15 cellular contexts compared by ENCODE assay signal in genomic region chr6:436308-437041, GRCh38. TPM values are rescaled to one million over a fixed set of nuclear protein-coding genes. Genes with fewer than 3 reads are reported as not detected.
A peak's percentile ranks its signal among the peaks of the same experiment; 100 is the strongest.
DNase-seq lines count a peak whose midpoint lies in the region; ATAC-seq and TF ChIP-seq lines count a peak whose summit lies in the region.
"Had no signal": no experiment of that assay in that cellular context is flagged by ENCODE, and none has a peak within 500 bp of the region (broad histone marks: within the 10 kb centered on the region; RNA-seq: fewer than 3 reads in every experiment).

No MANE protein-coding gene starts in this region.

- H3K27ac ChIP-seq in gastroesophageal sphincter = no peak overlapping the region

- H3K4me3 ChIP-seq in gastroesophageal sphincter = no peak overlapping the region

- DNase-seq in A172 (ENCODE audit: low spot score) = peak; percentile 87
- DNase-seq in Caki2 (ENCODE audit: low read depth) = peak; percentile 72
- DNase-seq in D341Med (ENCODE audit: low spot score) = no peak
- no peak for DNase-seq in GM13976 (ENCODE audit: low spot score)
- DNase-seq: GDM1, kidney glomerular epithelial cell, NCI-H1436, NCI-H524 treated with DMSO at 0.1 percent for 48 hours, retina, substantia nigra had no signal

- H3K4me1 ChIP-seq in gastroesophageal sphincter = no peaks in the 10 kb centered on the region

- no peak for TF ChIP-seq EP300 in gastroesophageal sphincter (IDR thresholded peaks at IDR 0.05)

- no peaks in the 10 kb centered on the region for H3K9me3 ChIP-seq in gastroesophageal sphincter

- no peaks in the 10 kb centered on the region for H3K36me3 ChIP-seq in gastroesophageal sphincter

- TF ChIP-seq CTCF in gastroesophageal sphincter (IDR thresholded peaks at IDR 0.05) (no peak), GM13976 (IDR thresholded peaks at IDR 0.05; ENCODE audit: borderline replicate concordance, control extremely low read depth, extremely low read depth, insufficient read depth, missing control alignments) (no peak)

- 87 to 100% methylated on average over 3 to 11 of the region's 25 CpGs for WGBS in gastroesophageal sphincter (ENCODE audit: low coverage in 1 of 2), 2 donors

- in situ Hi-C loops in Caki2 (cut with HindIII; ENCODE audit: low pct_unique_long_range_greater_than_20kb, low sequenced_read_pairs) = no loop called here
- in situ Hi-C loops in GM13976 (cut with MboI; ENCODE audit: low sequenced_read_pairs, unreplicated experiment) = no loop called here

- H3K27me3 ChIP-seq in gastroesophageal sphincter = peaks cover under 1% of the 10 kb centered on the region

- TF ChIP-seq POLR2A in gastroesophageal sphincter (IDR thresholded peaks at IDR 0.05) = no peak

- ATAC-seq in SK-N-SH treated with all-trans-retinoic acid at 6 μM for 48 hours = peak; percentile 21; the same call in 2 of the 3 replicates
- ATAC-seq in gastroesophageal sphincter = peak; percentile 29
- no peak for ATAC-seq in HG02571 (IDR thresholded peaks at IDR 0.05; ENCODE audit: unreplicated experiment)
- ATAC-seq in HG03135 (IDR thresholded peaks at IDR 0.05; ENCODE audit: unreplicated experiment) = no peak
- ATAC-seq: naive thymus-derived CD4-positive, alpha-beta T cell had no signal

TF ChIP-seq in SK-N-SH treated with all-trans-retinoic acid at 6 μM for 48 hours, 23 proteins besides CTCF, POLR2A, EP300 and RAD21:
- TF ChIP-seq OSR1 (CRISPR knock-in tag; IDR thresholded peaks at IDR 0.05) (no peak), ZC3H10 (CRISPR knock-in tag; IDR thresholded peaks at IDR 0.05) (no peak), PPARA (CRISPR knock-in tag; IDR thresholded peaks at IDR 0.05; ENCODE audit: borderline replicate concordance) (no peak), GLIS3 (CRISPR knock-in tag; IDR thresholded peaks at IDR 0.05) (no peak), ZNF70 (CRISPR knock-in tag; IDR thresholded peaks at IDR 0.05) (no peak), TSHZ2 (CRISPR knock-in tag; IDR thresholded peaks at IDR 0.05) (no peak), CREB5 (CRISPR knock-in tag; IDR thresholded peaks at IDR 0.05; ENCODE audit: low read depth) (no peak), ZFP3 (CRISPR knock-in tag; IDR thresholded peaks at IDR 0.05) (no peak), ZNF8 (CRISPR knock-in tag; IDR thresholded peaks at IDR 0.05) (no peak), SNAI2 (CRISPR knock-in tag; IDR thresholded peaks at IDR 0.05) (no peak), ARNTL (CRISPR knock-in tag; IDR thresholded peaks at IDR 0.05; ENCODE audit: borderline replicate concordance, low read depth) (no peak), CSDC2 (CRISPR knock-in tag; IDR thresholded peaks at IDR 0.05) (no peak)
- TF ChIP-seq, protein P1, sequence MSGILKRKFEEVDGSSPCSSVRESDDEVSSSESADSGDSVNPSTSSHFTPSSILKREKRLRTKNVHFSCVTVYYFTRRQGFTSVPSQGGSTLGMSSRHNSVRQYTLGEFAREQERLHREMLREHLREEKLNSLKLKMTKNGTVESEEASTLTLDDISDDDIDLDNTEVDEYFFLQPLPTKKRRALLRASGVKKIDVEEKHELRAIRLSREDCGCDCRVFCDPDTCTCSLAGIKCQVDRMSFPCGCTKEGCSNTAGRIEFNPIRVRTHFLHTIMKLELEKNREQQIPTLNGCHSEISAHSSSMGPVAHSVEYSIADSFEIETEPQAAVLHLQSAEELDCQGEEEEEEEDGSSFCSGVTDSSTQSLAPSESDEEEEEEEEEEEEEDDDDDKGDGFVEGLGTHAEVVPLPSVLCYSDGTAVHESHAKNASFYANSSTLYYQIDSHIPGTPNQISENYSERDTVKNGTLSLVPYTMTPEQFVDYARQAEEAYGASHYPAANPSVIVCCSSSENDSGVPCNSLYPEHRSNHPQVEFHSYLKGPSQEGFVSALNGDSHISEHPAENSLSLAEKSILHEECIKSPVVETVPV (CRISPR knock-in tag; IDR thresholded peaks at IDR 0.05) = no peak

RNA-seq across cellular contexts. Expression of gene IRF4, which starts 44.9 kb away (rescaled TPM):
- 0.29 TPM in 1 of 2 replicates, not detected in the other for total RNA-seq in A172 (2014; rRNA removed; shearing (Covaris generic))
- not detected in 2 replicates for total RNA-seq in Caki2 (2014; rRNA removed; shearing (Covaris generic); ENCODE audit: low replicate concordance)
- total RNA-seq in gastroesophageal sphincter = 1 to 10 TPM in 3 of 4 donors, under 1 TPM in 1; 0.89 to 7.4 (median 3.2) TPM

Comparison
In these comparisons a context has a peak if more than half of its experiments do, and no peak if none do; other contexts are left out.
1. DNase-seq: peak in A172 (single experiment) and Caki2 (single experiment); none in D341Med (single experiment) and GM13976 (single experiment).
2. ATAC-seq: peak in SK-N-SH treated with all-trans-retinoic acid at 6 μM for 48 hours (single experiment) and gastroesophageal sphincter (single experiment); none in HG02571 (single experiment) and HG03135 (single experiment).